In genomic region chr10:80488539-80489066, GRCh38 we compare ENCODE assay signal across 13 cellular contexts. TPM values are rescaled to one million over a fixed set of nuclear protein-coding genes. Genes with fewer than 3 reads are reported as not detected.
A peak's percentile ranks its signal among the peaks of the same experiment; 100 is the strongest.
DNase-seq lines count a peak whose midpoint lies in the region; ATAC-seq, FAIRE-seq and TF ChIP-seq lines count a peak whose summit lies in the region.
"Had no signal": no experiment of that assay in that cellular context is flagged by ENCODE, and none has a peak within 500 bp of the region (broad histone marks: within the 10 kb centered on the region; RNA-seq: fewer than 3 reads in every experiment).

No MANE protein-coding gene starts in this region.

- FAIRE-seq in astrocyte (lab: Jason Lieb, UNC) = no peak

- H3K4me3 ChIP-seq in Loucy (ENCODE audit: low read length, poor library complexity, severe bottlenecking) (no peak overlapping the region), astrocyte (ENCODE audit: insufficient read depth, low read depth, low read length) (no peak overlapping the region)

- H3K4me1 Mint-ChIP-seq in CD14-positive monocyte = peaks cover 98% of the 10 kb centered on the region
- H3K4me1 Mint-ChIP-seq in astrocyte (ENCODE audit: low read depth, unreplicated experiment) = peaks cover 61% of the 10 kb centered on the region
- H3K4me1 Mint-ChIP-seq in naive thymus-derived CD8-positive, alpha-beta T cell = peaks cover 64 to 98% (median 96%) of the 10 kb centered on the region in 4 donors

- intact Hi-C loops in CD14-positive monocyte (cut with micrococcal nuclease) = no loop called here

- peaks cover 0 to 5% (median 0%) of the 10 kb centered on the region in 3 donors for H3K27me3 Mint-ChIP-seq in CD14-positive monocyte (ENCODE audit: low read depth in 3 of 3)
- no peaks in the 10 kb centered on the region for H3K27me3 Mint-ChIP-seq in astrocyte (ENCODE audit: low read depth, unreplicated experiment)
- no peaks in the 10 kb centered on the region for H3K27me3 Mint-ChIP-seq in naive thymus-derived CD8-positive, alpha-beta T cell

- no peaks in the 10 kb centered on the region for H3K9me2 ChIP-seq in Loucy (replicated peaks; ENCODE audit: low read depth, low read length)

- TF ChIP-seq CTCF in CD14-positive monocyte (IDR thresholded peaks at IDR 0.05) (no peak), Loucy (conservative IDR thresholded peaks at IDR 0.05; ENCODE audit: low read length) (no peak), astrocyte (IDR thresholded peaks at IDR 0.05; ENCODE audit: insufficient read depth, low read depth, low read length) (no peak)

- peak overlapping the region; percentile 22 for H3K9ac ChIP-seq in Loucy (ENCODE audit: low read depth, low read length, poor library complexity, severe bottlenecking)
- H3K9ac ChIP-seq in astrocyte (ENCODE audit: low read length) = no peak overlapping the region

- no peak for ATAC-seq in naive thymus-derived CD8-positive, alpha-beta T cell
- ATAC-seq in HG02852 (IDR thresholded peaks at IDR 0.05; ENCODE audit: unreplicated experiment) = no peak
- ATAC-seq in GM18511 (IDR thresholded peaks at IDR 0.05; ENCODE audit: unreplicated experiment) = no peak

- H3K36me3 Mint-ChIP-seq in CD14-positive monocyte (peaks cover 52 to 53% of the 10 kb centered on the region in 2 donors), astrocyte (ENCODE audit: low read depth, unreplicated experiment) (peaks cover 37% of the 10 kb centered on the region)
- peaks cover 11 to 55% (median 27%) of the 10 kb centered on the region in 3 donors for H3K36me3 Mint-ChIP-seq in naive thymus-derived CD8-positive, alpha-beta T cell

- no peak overlapping the region for H3K27ac ChIP-seq in astrocyte (ENCODE audit: low read depth, low read length)

- peaks cover 39% of the 10 kb centered on the region; the same call in 1 of the 2 replicates for H3K36me3 ChIP-seq in Loucy (ENCODE audit: insufficient read depth, low read length)
- H3K36me3 ChIP-seq in astrocyte (ENCODE audit: insufficient read depth, low read length) = peaks cover 21% of the 10 kb centered on the region

- peaks cover 5% of the 10 kb centered on the region; the same call in 1 of the 2 replicates for H3F3A ChIP-seq in Loucy (ENCODE audit: low read depth)

- H4K20me1 ChIP-seq in Loucy (ENCODE audit: insufficient read depth, low read length, poor library complexity, severe bottlenecking) = peaks cover 8% of the 10 kb centered on the region
- H4K20me1 ChIP-seq in astrocyte (ENCODE audit: insufficient read depth, low read length) = peaks cover 85% of the 10 kb centered on the region

- H3K4me1 ChIP-seq in Loucy (ENCODE audit: insufficient read depth, low read length, poor library complexity, severe bottlenecking) = peaks cover 35% of the 10 kb centered on the region
- peaks cover 10% of the 10 kb centered on the region for H3K4me1 ChIP-seq in astrocyte (ENCODE audit: insufficient read depth, low read length)

- H2AFZ ChIP-seq in Loucy (ENCODE audit: low read length) (no peak overlapping the region), astrocyte (ENCODE audit: low read depth, low read length) (no peak overlapping the region)

- POLR2A ChIA-PET in naive thymus-derived CD8-positive, alpha-beta T cell (lab: Charles Lee) = interaction anchor here (1.5 to 13.9 kb wide), 5 partner anchors 12 to 301 kb away, joined by 5 to 643 read pairs (median 21); partner anchors contain the start of gene TSPAN14

- H3K27me3 ChIP-seq in Loucy (ENCODE audit: insufficient read depth, low read length, poor library complexity, severe bottlenecking) (no peaks in the 10 kb centered on the region), astrocyte (ENCODE audit: insufficient read depth, low read length) (no peaks in the 10 kb centered on the region)

- no peak overlapping the region for H3K4me2 ChIP-seq in Loucy (ENCODE audit: low read depth, low read length, poor library complexity, severe bottlenecking)
- H3K4me2 ChIP-seq in astrocyte (ENCODE audit: low read length) = no peak overlapping the region

- DNase-seq in CD14-positive monocyte (ENCODE audit: low spot score) (peak; percentile 14), astrocyte (ENCODE audit: low read depth) (no peak), kidney glomerular epithelial cell (lab: John Stamatoyannopoulos, UW) (no peak)
- no peak for DNase-seq in naive thymus-derived CD8-positive, alpha-beta T cell
- DNase-seq: COR-L47, dermis blood vessel endothelial cell, left cardiac atrium, NCI-H1436, NCI-H524 treated with DMSO at 0.1 percent for 48 hours had no signal

- peak overlapping the region in 1 of 2 donors; percentile 80 for H3K4me3 Mint-ChIP-seq in CD14-positive monocyte
- H3K4me3 Mint-ChIP-seq in astrocyte (ENCODE audit: unreplicated experiment) = peak overlapping the region; percentile 6
- H3K4me3 Mint-ChIP-seq in naive thymus-derived CD8-positive, alpha-beta T cell = peak overlapping the region; percentile 71 to 91 (median 80)

- H3K27ac Mint-ChIP-seq in CD14-positive monocyte (peak overlapping the region; percentile 91 to 98 (median 95)), astrocyte (ENCODE audit: unreplicated experiment) (no peak overlapping the region)
- H3K27ac Mint-ChIP-seq in naive thymus-derived CD8-positive, alpha-beta T cell = peak overlapping the region; percentile 83 to 98 (median 95)

- H3K9me3 Mint-ChIP-seq in CD14-positive monocyte = peaks cover 0 to 12% (median 0%) of the 10 kb centered on the region in 7 donors
- H3K9me3 Mint-ChIP-seq in astrocyte (ENCODE audit: unreplicated experiment) = peaks cover 2% of the 10 kb centered on the region
- H3K9me3 Mint-ChIP-seq in naive thymus-derived CD8-positive, alpha-beta T cell = no peaks in the 10 kb centered on the region

- H3K79me2 ChIP-seq in Loucy (ENCODE audit: insufficient read depth, low read length) = peaks cover 73% of the 10 kb centered on the region
- peaks cover 98% of the 10 kb centered on the region for H3K79me2 ChIP-seq in astrocyte (ENCODE audit: insufficient read depth, low read length)

- H3K9me3 ChIP-seq in Loucy (ENCODE audit: insufficient read depth, low read depth, low read length) (no peaks in the 10 kb centered on the region), astrocyte (ENCODE audit: insufficient read depth, low read depth, low read length) (no peaks in the 10 kb centered on the region)

RNA-seq across cellular contexts. Expression of gene TSPAN14, which starts 34.5 kb away (rescaled TPM):
- 100 to 1,000 TPM; 123 to 160 TPM for polyA plus RNA-seq in CD14-positive monocyte
- 134 and 140 TPM in 2 replicates for total RNA-seq in astrocyte
- total RNA-seq in naive thymus-derived CD8-positive, alpha-beta T cell = 100 to 1,000 TPM; 163 to 165 TPM
- 100 to 1,000 TPM; 152 to 293 (median 155) TPM for polyA plus RNA-seq in naive thymus-derived CD8-positive, alpha-beta T cell

RNA-seq across cellular contexts. Expression of gene SH2D4B, which starts 49.1 kb away (rescaled TPM):
- polyA plus RNA-seq in CD14-positive monocyte = not detected
- total RNA-seq in astrocyte = 0.07 TPM in 1 of 2 replicates, not detected in the other
- total RNA-seq in naive thymus-derived CD8-positive, alpha-beta T cell = under 1 TPM; 0.11 to 0.36 TPM
- not detected for polyA plus RNA-seq in naive thymus-derived CD8-positive, alpha-beta T cell
- total RNA-seq: Right ventricle myocardium superior had no signal
